16 cellular contexts compared by ENCODE assay signal in the genomic region with DNA sequence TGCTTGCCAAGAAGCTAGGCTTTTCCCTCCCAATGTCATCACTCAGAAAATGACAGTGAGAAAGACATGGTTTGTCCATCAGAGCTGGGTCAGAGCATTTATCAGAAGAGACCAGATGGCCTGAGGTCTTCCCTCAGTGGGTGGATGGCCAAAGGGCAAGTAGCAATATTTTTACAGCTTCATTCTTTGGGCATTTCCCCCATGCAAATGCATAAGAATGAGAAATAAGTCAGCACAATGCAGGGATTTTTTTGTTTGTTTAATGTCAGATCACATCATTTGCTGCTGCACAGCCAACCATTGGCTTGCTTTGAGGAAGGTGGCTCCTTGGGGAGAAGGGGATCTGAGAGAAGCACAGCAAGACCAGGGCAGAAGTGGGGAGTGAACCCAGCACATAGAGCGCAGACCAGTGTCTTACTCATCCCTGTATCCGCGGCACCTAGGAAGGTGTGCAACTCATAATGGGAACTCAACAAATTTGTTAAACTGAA.
DNase-seq lines count a peak whose midpoint lies in the region; ATAC-seq and TF ChIP-seq lines count a peak whose summit lies in the region.
"Had no signal": no experiment of that assay in that cellular context is flagged by ENCODE, and none has a peak within 500 bp of the region (broad histone marks: within the 10 kb centered on the region; RNA-seq: fewer than 3 reads in every experiment).

No MANE protein-coding gene starts in this region.

- TF ChIP-seq CTCF in foreskin fibroblast (IDR thresholded peaks at IDR 0.05; ENCODE audit: low read depth, low read length) = no peak

- no peak overlapping the region for H3K4me3 ChIP-seq in foreskin fibroblast (ENCODE audit: low read depth in 1 of 2, low read length in 2 of 2)
- H3K4me3 ChIP-seq: mucosa of descending colon, thoracic aorta had no signal

- DNase-seq in NCI-H69 (lab: John Stamatoyannopoulos, UW) (peak; percentile 65), DMS53 treated with DMSO at 0.1 percent for 48 hours (lab: John Stamatoyannopoulos, UW; ENCODE audit: unreplicated experiment) (no peak), foreskin fibroblast (no peak), SHP77 treated with DMSO at 0.1 percent for 48 hours (lab: John Stamatoyannopoulos, UW) (no peak), amniotic stem cell (lab: John Stamatoyannopoulos, UW) (no peak)
- DNase-seq: activated CD8-positive, alpha-beta T cell treated with anti-CD3 and anti-CD28 coated beads, Interleukin-2, amount 10 ng/mL, durations not matched to agents 7 days and 5 days; activated naive CD8-positive, alpha-beta T cell treated with anti-CD3 and anti-CD28 coated beads for 36 hours; DND-41; immature natural killer cell; mucosa of descending colon; NCI-H1417 treated with DMSO at 0.1 percent for 48 hours; T-cell had no signal

- ATAC-seq in GM18502 (IDR thresholded peaks at IDR 0.05; ENCODE audit: poor library complexity, unreplicated experiment) (peak; percentile 68), GM19467 (IDR thresholded peaks at IDR 0.05; ENCODE audit: unreplicated experiment) (peak; percentile 49), HG02870 (IDR thresholded peaks at IDR 0.05; ENCODE audit: unreplicated experiment) (peak; percentile 88)
- ATAC-seq: activated CD8-positive, alpha-beta T cell treated with anti-CD3 and anti-CD28 coated beads, Interleukin-2, amount 10 ng/mL, durations not matched to agents 7 days and 5 days; mucosa of descending colon; T-cell had no signal
